8 cellular contexts compared by ENCODE assay signal in genomic region chr17:47530557-47531227, GRCh38. TPM values are rescaled to one million over a fixed set of nuclear protein-coding genes. Genes with fewer than 3 reads are reported as not detected.
A peak's percentile ranks its signal among the peaks of the same experiment; 100 is the strongest.
DNase-seq lines count a peak whose midpoint lies in the region; ATAC-seq, FAIRE-seq and TF ChIP-seq lines count a peak whose summit lies in the region.
"Not testable (repeated sequence)": the region's sequence is repeated elsewhere in the genome, so short reads cannot be mapped to it uniquely, and the experiment has no call there.

TSS of gene NPEPPS (plus strand) at chr17:47531108. CDS start at chr17:47531301, 193 bp downstream.

- H3K4me3 ChIP-seq in A549 (peak within 1 kb of the TSS; percentile 70), bronchial epithelial cell (ENCODE audit: low read depth, low read length) (peak within 1 kb of the TSS; percentile 61), iPS-20b (ENCODE audit: low read length) (peak within 1 kb of the TSS; percentile 77), skeletal muscle satellite cell (ENCODE audit: low read length) (peak within 1 kb of the TSS; percentile 74)

- not testable (repeated sequence) for H3K27me3 ChIP-seq in bronchial epithelial cell (ENCODE audit: control insufficient read depth, insufficient read depth, low read length); iPS-20b (ENCODE audit: insufficient read depth, low read length); skeletal muscle satellite cell (ENCODE audit: control insufficient read depth, insufficient read depth, low read length)

- POLR2A ChIA-PET in A549 (lab: Yijun Ruan, JAX): not testable (repeated sequence)

- H3K27ac ChIP-seq in A549: peak within 1 kb of the TSS; percentile 93 to 100
- not testable (repeated sequence) for H3K27ac ChIP-seq in iPS-20b (ENCODE audit: low read length)

- 18% methylated on average over 25 of the region's 59 CpGs for WGBS in A549 (ENCODE audit: missing lambda C conversion rate)

- FAIRE-seq in A549 (lab: Jason Lieb, UNC); bronchial epithelial cell (lab: Jason Lieb, UNC): not testable (repeated sequence)

- not testable (repeated sequence) for TF ChIP-seq POLR2A in A549 (IDR thresholded peaks at IDR 0.05; ENCODE audit: low read length)

- TF ChIP-seq CTCF in A549 (IDR thresholded peaks at IDR 0.05); bronchial epithelial cell (IDR thresholded peaks at IDR 0.05; ENCODE audit: insufficient read depth, low read length, severe bottlenecking): not testable (repeated sequence)

- H3K9me3 ChIP-seq in A549; iPS-20b (ENCODE audit: insufficient read depth, low read depth, low read length); skeletal muscle satellite cell (replicated peaks; ENCODE audit: low read length): not testable (repeated sequence)

- H3K36me3 ChIP-seq in bronchial epithelial cell (ENCODE audit: control insufficient read depth, insufficient read depth, low read length); iPS-20b (ENCODE audit: insufficient read depth, low read depth, low read length); skeletal muscle satellite cell (ENCODE audit: insufficient read depth, low read length): not testable (repeated sequence)

- H3K9ac ChIP-seq in iPS-20b (ENCODE audit: low read depth, low read length): peak within 1 kb of the TSS; percentile 73; the same call in 1 of the 2 replicates
- H3K9ac ChIP-seq in skeletal muscle satellite cell (ENCODE audit: low read depth, low read length): peak within 1 kb of the TSS; percentile 86

- not testable (repeated sequence) for TF ChIP-seq RAD21 in A549 (conservative IDR thresholded peaks at IDR 0.05 in 1 of 2, IDR thresholded peaks at IDR 0.05 in 1 of 2)

- ATAC-seq in A549: peak; percentile 85 to 87
- ATAC-seq in GM18873 (IDR thresholded peaks at IDR 0.05; ENCODE audit: low FRiP score, unreplicated experiment): peak; percentile 51
- peak; percentile 78 for ATAC-seq in HG03139 (IDR thresholded peaks at IDR 0.05; ENCODE audit: unreplicated experiment)

- H3K4me2 ChIP-seq in A549 (peak within 1 kb of the TSS; percentile 88), skeletal muscle satellite cell (ENCODE audit: low read length) (peak within 1 kb of the TSS; percentile 85)

- DNase-seq in A549 (ENCODE audit: low read depth in 1 of 2, low spot score in 1 of 2) (peak; percentile 54 to 90), NCI-H226 (peak; percentile 73), bronchial epithelial cell (ENCODE audit: low read depth) (peak; percentile 52)
- DNase-seq in activated CD4-positive, CD25-positive, alpha-beta regulatory T cell (lab: John Stamatoyannopoulos, UW): peak; percentile 70 to 81 (median 74)

- not testable (repeated sequence) for H3K4me1 ChIP-seq in A549; iPS-20b (ENCODE audit: insufficient read depth, low read length); skeletal muscle satellite cell (ENCODE audit: control insufficient read depth, insufficient read depth, low read length)

- not testable (repeated sequence) for TF ChIP-seq EP300 in A549 (IDR thresholded peaks at IDR 0.05)

- CTCF ChIA-PET in A549 (lab: Yijun Ruan, JAX): not testable (repeated sequence)

TF ChIP-seq in A549, 52 proteins besides CTCF, POLR2A, EP300 and RAD21:
- TF ChIP-seq PHF8 (IDR thresholded peaks at IDR 0.05; ENCODE audit: borderline replicate concordance, low read depth) (peak; percentile 40; the same call in 1 of the 2 replicates), JUN (IDR thresholded peaks at IDR 0.05) (0 out of 5 replicates have a peak, but pooled peaks have one; percentile 3 to 10), HOXB5 (CRISPR knock-in tag; IDR thresholded peaks at IDR 0.05) (0 out of 2 replicates have a peak, but pooled peaks have one; percentile 30)
- TF ChIP-seq, protein P1, sequence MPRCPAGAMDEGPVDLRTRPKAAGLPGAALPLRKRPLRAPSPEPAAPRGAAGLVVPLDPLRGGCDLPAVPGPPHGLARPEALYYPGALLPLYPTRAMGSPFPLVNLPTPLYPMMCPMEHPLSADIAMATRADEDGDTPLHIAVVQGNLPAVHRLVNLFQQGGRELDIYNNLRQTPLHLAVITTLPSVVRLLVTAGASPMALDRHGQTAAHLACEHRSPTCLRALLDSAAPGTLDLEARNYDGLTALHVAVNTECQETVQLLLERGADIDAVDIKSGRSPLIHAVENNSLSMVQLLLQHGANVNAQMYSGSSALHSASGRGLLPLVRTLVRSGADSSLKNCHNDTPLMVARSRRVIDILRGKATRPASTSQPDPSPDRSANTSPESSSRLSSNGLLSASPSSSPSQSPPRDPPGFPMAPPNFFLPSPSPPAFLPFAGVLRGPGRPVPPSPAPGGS (IDR thresholded peaks at IDR 0.05): 0 out of 3 replicates have a peak, but pooled peaks have one; percentile 56

RNA-seq across cellular contexts. Expression of gene NPEPPS, which starts in this region (rescaled TPM):
- polyA plus RNA-seq in A549 (2011; rRNA removed): 141 and 169 TPM in 2 replicates
- polyA plus RNA-seq in A549 (2012; cell fraction: cytosol; rRNA removed): 36.5 and 40.8 TPM in 2 replicates
- 77.1 and 108 TPM in 2 replicates for polyA plus RNA-seq in A549 (2012; cell fraction: nucleus; rRNA removed)
- 99.2 to 104 TPM (median 100 TPM) in 3 replicates for polyA plus RNA-seq in A549 (2017; fragmentation: RNase III; extraction: RNeasy Plus Mini Kit Qiagen cat#74134 plus additional on column Dnase treatment)
- polyA minus RNA-seq in A549 (2011; rRNA and poly(A)+ RNA removed): 85.0 and 98.2 TPM in 2 replicates
- total RNA-seq in bronchial epithelial cell: 84.2 and 95.0 TPM in 2 replicates
- total RNA-seq in skeletal muscle satellite cell (2012; rRNA removed): 58.3 and 74.5 TPM in 2 replicates
